In the genomic region with DNA sequence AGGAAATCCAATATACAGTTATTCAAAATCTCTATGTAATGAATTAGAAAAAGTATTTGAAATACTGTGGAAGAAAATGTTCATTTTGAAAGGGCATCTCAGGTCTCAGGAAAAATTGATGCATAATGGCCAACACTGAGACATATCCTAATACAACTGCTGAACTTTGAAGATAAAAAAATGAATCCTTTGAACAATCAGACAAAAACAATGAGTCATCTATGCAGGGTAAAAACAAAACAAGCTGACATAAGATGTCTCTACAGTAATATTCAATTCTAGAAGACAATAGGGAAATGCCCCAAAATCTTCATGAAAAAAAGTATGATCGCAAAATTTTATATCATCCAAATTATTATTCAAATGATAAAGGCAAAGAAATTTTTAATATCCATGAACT, we compare ENCODE assay signal across 1 cellular context.
TF ChIP-seq lines count a peak whose summit lies in the region.

No MANE protein-coding gene starts in this region.

TF ChIP-seq in K562, 482 proteins besides CTCF, POLR2A, EP300 and RAD21 (continued from another document and continues in another):
- TF ChIP-seq ZBTB11 (CRISPR knock-in tag; IDR thresholded peaks at IDR 0.05): no peak
- no peak for TF ChIP-seq MTA3 (IDR thresholded peaks at IDR 0.05; ENCODE audit: borderline replicate concordance)
- no peak for TF ChIP-seq GATA2 (CRISPR knock-in tag; IDR thresholded peaks at IDR 0.05)
- no peak for TF ChIP-seq SRF (CRISPR knock-in tag; IDR thresholded peaks at IDR 0.05)
- no peak for TF ChIP-seq RBM34 (IDR thresholded peaks at IDR 0.05; ENCODE audit: borderline replicate concordance, insufficient read depth, low read length)
- TF ChIP-seq ZNF592 (IDR thresholded peaks at IDR 0.05): no peak
- no peak for TF ChIP-seq SNIP1 (IDR thresholded peaks at IDR 0.05; ENCODE audit: low read depth)
- peak; percentile 82 for TF ChIP-seq JUND (IDR thresholded peaks at IDR 0.05; ENCODE audit: borderline replicate concordance, low read depth, low read length)
- peak; percentile 89 for TF ChIP-seq JUND (tag; IDR thresholded peaks at IDR 0.05; ENCODE audit: borderline replicate concordance, low read depth, low read length)
- TF ChIP-seq SMARCA4 (IDR thresholded peaks at IDR 0.05): peak; percentile 49; the same call in 1 of the 2 replicates
- TF ChIP-seq EHMT2 (IDR thresholded peaks at IDR 0.05): no peak
- no peak for TF ChIP-seq PHF8 (IDR thresholded peaks at IDR 0.05; ENCODE audit: borderline replicate concordance, low read length)
- TF ChIP-seq FOXA3 (CRISPR knock-in tag; conservative IDR thresholded peaks at IDR 0.05 in 1 of 2, IDR thresholded peaks at IDR 0.05 in 1 of 2): no peak
- no peak for TF ChIP-seq ESRRA (IDR thresholded peaks at IDR 0.05; ENCODE audit: borderline replicate concordance, low read depth)
- TF ChIP-seq ZNF316 (IDR thresholded peaks at IDR 0.05): peak; percentile 70
- no peak for TF ChIP-seq ZNF76 (CRISPR knock-in tag; IDR thresholded peaks at IDR 0.05; ENCODE audit: borderline replicate concordance)
- TF ChIP-seq, protein P1, sequence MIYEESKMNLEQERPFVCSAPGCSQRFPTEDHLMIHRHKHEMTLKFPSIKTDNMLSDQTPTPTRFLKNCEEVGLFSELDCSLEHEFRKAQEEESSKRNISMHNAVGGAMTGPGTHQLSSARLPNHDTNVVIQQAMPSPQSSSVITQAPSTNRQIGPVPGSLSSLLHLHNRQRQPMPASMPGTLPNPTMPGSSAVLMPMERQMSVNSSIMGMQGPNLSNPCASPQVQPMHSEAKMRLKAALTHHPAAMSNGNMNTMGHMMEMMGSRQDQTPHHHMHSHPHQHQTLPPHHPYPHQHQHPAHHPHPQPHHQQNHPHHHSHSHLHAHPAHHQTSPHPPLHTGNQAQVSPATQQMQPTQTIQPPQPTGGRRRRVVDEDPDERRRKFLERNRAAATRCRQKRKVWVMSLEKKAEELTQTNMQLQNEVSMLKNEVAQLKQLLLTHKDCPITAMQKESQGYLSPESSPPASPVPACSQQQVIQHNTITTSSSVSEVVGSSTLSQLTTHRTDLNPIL (CRISPR knock-in tag; IDR thresholded peaks at IDR 0.05): no peak
- no peak for TF ChIP-seq ZNF24 (IDR thresholded peaks at IDR 0.05)
- no peak for TF ChIP-seq ZNF79 (CRISPR knock-in tag; IDR thresholded peaks at IDR 0.05; ENCODE audit: low read depth)
- no peak for TF ChIP-seq ZNF75A (CRISPR knock-in tag; IDR thresholded peaks at IDR 0.05)
- TF ChIP-seq MEF2A (IDR thresholded peaks at IDR 0.05; ENCODE audit: control insufficient read depth, low read depth, low read length): no peak
- TF ChIP-seq SMARCC2 (IDR thresholded peaks at IDR 0.05; ENCODE audit: low read depth): 0 out of 2 replicates have a peak, but pooled peaks have one; percentile 50
- TF ChIP-seq NEUROD1 (IDR thresholded peaks at IDR 0.05; ENCODE audit: borderline replicate concordance, low read depth, low read length, partially characterized antibody): no peak
- TF ChIP-seq EZH2 (IDR thresholded peaks at IDR 0.05; ENCODE audit: borderline replicate concordance, low read depth, low read length): no peak
- TF ChIP-seq ZNF551 (CRISPR knock-in tag; IDR thresholded peaks at IDR 0.05): no peak
- peak; percentile 58; the same call in 1 of the 2 replicates for TF ChIP-seq SMARCE1 (IDR thresholded peaks at IDR 0.05)
- no peak for TF ChIP-seq ZNF197 (CRISPR knock-in tag; IDR thresholded peaks at IDR 0.05; ENCODE audit: low read depth)
- TF ChIP-seq, protein P2, sequence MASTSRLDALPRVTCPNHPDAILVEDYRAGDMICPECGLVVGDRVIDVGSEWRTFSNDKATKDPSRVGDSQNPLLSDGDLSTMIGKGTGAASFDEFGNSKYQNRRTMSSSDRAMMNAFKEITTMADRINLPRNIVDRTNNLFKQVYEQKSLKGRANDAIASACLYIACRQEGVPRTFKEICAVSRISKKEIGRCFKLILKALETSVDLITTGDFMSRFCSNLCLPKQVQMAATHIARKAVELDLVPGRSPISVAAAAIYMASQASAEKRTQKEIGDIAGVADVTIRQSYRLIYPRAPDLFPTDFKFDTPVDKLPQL (IDR thresholded peaks at IDR 0.05; ENCODE audit: extremely low read depth, insufficient read length): no peak
- no peak for TF ChIP-seq FOXJ3 (CRISPR knock-in tag; IDR thresholded peaks at IDR 0.05)
- no peak for TF ChIP-seq CHD7 (IDR thresholded peaks at IDR 0.05; ENCODE audit: low read depth, low read length)
- TF ChIP-seq, protein P3, sequence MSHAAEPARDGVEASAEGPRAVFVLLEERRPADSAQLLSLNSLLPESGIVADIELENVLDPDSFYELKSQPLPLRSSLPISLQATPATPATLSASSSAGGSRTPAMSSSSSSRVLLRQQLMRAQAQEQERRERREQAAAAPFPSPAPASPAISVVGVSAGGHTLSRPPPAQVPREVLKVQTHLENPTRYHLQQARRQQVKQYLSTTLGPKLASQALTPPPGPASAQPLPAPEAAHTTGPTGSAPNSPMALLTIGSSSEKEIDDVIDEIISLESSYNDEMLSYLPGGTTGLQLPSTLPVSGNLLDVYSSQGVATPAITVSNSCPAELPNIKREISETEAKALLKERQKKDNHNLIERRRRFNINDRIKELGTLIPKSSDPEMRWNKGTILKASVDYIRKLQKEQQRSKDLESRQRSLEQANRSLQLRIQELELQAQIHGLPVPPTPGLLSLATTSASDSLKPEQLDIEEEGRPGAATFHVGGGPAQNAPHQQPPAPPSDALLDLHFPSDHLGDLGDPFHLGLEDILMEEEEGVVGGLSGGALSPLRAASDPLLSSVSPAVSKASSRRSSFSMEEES (CRISPR knock-in tag; IDR thresholded peaks at IDR 0.05): no peak
- no peak for TF ChIP-seq RBM25 (IDR thresholded peaks at IDR 0.05; ENCODE audit: low read depth, low read length, severe bottlenecking)
- no peak for TF ChIP-seq GABPB2 (CRISPR knock-in tag; conservative IDR thresholded peaks at IDR 0.05)
